Comparison of ENCODE assay signal across 20 cellular contexts in genomic region chr3:82031576-82031975, GRCh38.
"Had no signal": no experiment of that assay in that cellular context is flagged by ENCODE, and none has a peak within 500 bp of the region (broad histone marks: within the 10 kb centered on the region; RNA-seq: fewer than 3 reads in every experiment).

No MANE protein-coding gene starts in this region.

- H3K36me3 ChIP-seq: colonic mucosa, esophagus squamous epithelium, neutrophil, sigmoid colon, stomach, uterus had no signal

- DNase-seq: colonic mucosa; dermis blood vessel endothelial cell; esophagus squamous epithelium; foreskin keratinocyte; kidney; left cardiac atrium; left ventricle myocardium superior; mesenchymal stem cell; midbrain; sigmoid colon; stimulated activated CD4-positive, alpha-beta T cell treated with anti-CD3 and anti-CD28 coated beads, Interleukin-2, amount 100 ng/mL, for 24 hours; stimulated activated CD4-positive, alpha-beta T cell treated with anti-CD3 and anti-CD28 coated beads, Interleukin-4, amount 100 ng/mL, for 4 hours; stimulated activated naive CD4-positive, alpha-beta T cell; stomach; uterus had no signal

- H3K4me1 ChIP-seq: colonic mucosa, esophagus squamous epithelium, foreskin keratinocyte, sigmoid colon, stomach, uterus had no signal

- H3K27ac ChIP-seq: colonic mucosa, esophagus squamous epithelium, foreskin keratinocyte, neutrophil, sigmoid colon, skin epidermis, stomach, uterus had no signal

- ATAC-seq: foreskin keratinocyte; left cardiac atrium; left ventricle myocardium superior; natural killer cell treated with Interleukin-12 subunit alpha and Interleukin-12 subunit beta and Interleukin-15 and Interleukin-18, amount 100 ng/mL, for 72 hours had no signal

- H3K9me3 ChIP-seq: colonic mucosa, esophagus squamous epithelium, neutrophil, sigmoid colon, stomach, uterus had no signal

- H3K27me3 ChIP-seq: colonic mucosa, esophagus squamous epithelium, foreskin keratinocyte, hepatocyte, neutrophil, sigmoid colon, stomach, uterus had no signal

- H3K4me3 ChIP-seq: colonic mucosa, esophagus squamous epithelium, hepatocyte, lung, sigmoid colon, skin epidermis, stomach, uterus had no signal
